In genomic region chr18:58671122-58671940, GRCh38 we compare ENCODE assay signal across 8 cellular contexts. TPM values are rescaled to one million over a fixed set of nuclear protein-coding genes. Genes with fewer than 3 reads are reported as not detected.
DNase-seq lines count a peak whose midpoint lies in the region; ATAC-seq and TF ChIP-seq lines count a peak whose summit lies in the region.

A gene with protein sequence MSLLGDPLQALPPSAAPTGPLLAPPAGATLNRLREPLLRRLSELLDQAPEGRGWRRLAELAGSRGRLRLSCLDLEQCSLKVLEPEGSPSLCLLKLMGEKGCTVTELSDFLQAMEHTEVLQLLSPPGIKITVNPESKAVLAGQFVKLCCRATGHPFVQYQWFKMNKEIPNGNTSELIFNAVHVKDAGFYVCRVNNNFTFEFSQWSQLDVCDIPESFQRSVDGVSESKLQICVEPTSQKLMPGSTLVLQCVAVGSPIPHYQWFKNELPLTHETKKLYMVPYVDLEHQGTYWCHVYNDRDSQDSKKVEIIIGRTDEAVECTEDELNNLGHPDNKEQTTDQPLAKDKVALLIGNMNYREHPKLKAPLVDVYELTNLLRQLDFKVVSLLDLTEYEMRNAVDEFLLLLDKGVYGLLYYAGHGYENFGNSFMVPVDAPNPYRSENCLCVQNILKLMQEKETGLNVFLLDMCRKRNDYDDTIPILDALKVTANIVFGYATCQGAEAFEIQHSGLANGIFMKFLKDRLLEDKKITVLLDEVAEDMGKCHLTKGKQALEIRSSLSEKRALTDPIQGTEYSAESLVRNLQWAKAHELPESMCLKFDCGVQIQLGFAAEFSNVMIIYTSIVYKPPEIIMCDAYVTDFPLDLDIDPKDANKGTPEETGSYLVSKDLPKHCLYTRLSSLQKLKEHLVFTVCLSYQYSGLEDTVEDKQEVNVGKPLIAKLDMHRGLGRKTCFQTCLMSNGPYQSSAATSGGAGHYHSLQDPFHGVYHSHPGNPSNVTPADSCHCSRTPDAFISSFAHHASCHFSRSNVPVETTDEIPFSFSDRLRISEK (plus strand): TSS chr18:58671465. CDS start chr18:58671644, 179 bp downstream.

- H4K20me1 ChIP-seq in KMS-11 (ENCODE audit: insufficient read depth): no peaks in the 10 kb centered on the region

- BruUV-seq in Panc1 (replicated peaks; lab: Mats Ljungman, UMichigan): no TSS peak

- POLR2A ChIA-PET in Panc1 (lab: Charles Lee): no interaction called here

- peaks cover 46% of the 10 kb centered on the region for H3K79me2 ChIP-seq in KMS-11 (ENCODE audit: insufficient read depth, low read depth)

- H3K27me3 Mint-ChIP-seq in activated T-cell treated with anti-CD3 and anti-CD28 coated beads, Interleukin-2, amount 50 U/mL, for 4 hours (ENCODE audit: low read depth): no peaks in the 10 kb centered on the region

- peak within 1 kb of the TSS; percentile 72 for H2AFZ ChIP-seq in KMS-11 (ENCODE audit: low read depth)

- ATAC-seq in GM21723 (IDR thresholded peaks at IDR 0.05; ENCODE audit: unreplicated experiment) (peak; percentile 79), Panc1 (peak; percentile 91), esophagus mucosa (peak; percentile 95)
- peak; percentile 85 for ATAC-seq in activated T-cell treated with anti-CD3 and anti-CD28 coated beads, Interleukin-2, amount 50 U/mL, for 4 hours

- peak within 1 kb of the TSS; percentile 74 for H3K27ac ChIP-seq in KMS-11
- peak within 1 kb of the TSS; percentile 85 for H3K27ac ChIP-seq in Panc1 (ENCODE audit: low read length)

- no peaks in the 10 kb centered on the region for H3K9me3 Mint-ChIP-seq in activated T-cell treated with anti-CD3 and anti-CD28 coated beads, Interleukin-2, amount 50 U/mL, for 4 hours

- TF ChIP-seq CTCF in KMS-11 (conservative IDR thresholded peaks at IDR 0.05; ENCODE audit: low read depth, low read length) (no peak), Panc1 (IDR thresholded peaks at IDR 0.05) (no peak)

- intact Hi-C loops in Panc1 (cut with micrococcal nuclease; ENCODE audit: unreplicated experiment): loop anchor here (5.0 kb wide), 1 partner anchor 144 kb away; no protein-coding TSS in a partner anchor

- H3K36me3 ChIP-seq in KMS-11 (ENCODE audit: insufficient read depth) (no peaks in the 10 kb centered on the region), Panc1 (ENCODE audit: control insufficient read depth, insufficient read depth, low read length) (no peaks in the 10 kb centered on the region; the same call in 1 of the 2 replicates)

- DNase-seq in DMS53 (lab: John Stamatoyannopoulos, UW) (peak; percentile 99), Panc1 (ENCODE audit: low read depth, low spot score) (no peak), myocyte (ENCODE audit: low read depth) (peak; percentile 91)
- peak; percentile 95 for DNase-seq in activated T-cell treated with anti-CD3 and anti-CD28 coated beads, Interleukin-2, amount 50 U/mL, for 4 hours
- DNase-seq in stimulated activated CD8-positive, alpha-beta memory T cell treated with anti-CD3 and anti-CD28 coated beads, Interleukin-7, amount 100 ng/mL, for 48 hours (ENCODE audit: extremely low read depth in 1 of 2, low read depth in 1 of 2): peak; percentile 82 to 94

- H3K27me3 ChIP-seq in KMS-11 (ENCODE audit: insufficient read depth, low read depth): no peaks in the 10 kb centered on the region
- no peaks in the 10 kb centered on the region for H3K27me3 ChIP-seq in Panc1 (ENCODE audit: control insufficient read depth, insufficient read depth, low read length)

- in situ Hi-C loops in Panc1 (cut with HindIII; ENCODE audit: low pct_unique_long_range_greater_than_20kb, low sequenced_read_pairs): no loop called here

- peak within 1 kb of the TSS; percentile 97 for H3K4me2 ChIP-seq in KMS-11

- H3K9ac ChIP-seq in KMS-11: peak within 1 kb of the TSS; percentile 70

- H3K9me3 ChIP-seq in Panc1 (ENCODE audit: control insufficient read depth, insufficient read depth, low read depth, low read length): no peaks in the 10 kb centered on the region

- H3K4me3 Mint-ChIP-seq in activated T-cell treated with anti-CD3 and anti-CD28 coated beads, Interleukin-2, amount 50 U/mL, for 4 hours: peak within 1 kb of the TSS; percentile 95

- H3K4me1 ChIP-seq in KMS-11 (ENCODE audit: low read depth, poor library complexity, severe bottlenecking) (peaks cover 60% of the 10 kb centered on the region), Panc1 (ENCODE audit: control insufficient read depth, insufficient read depth, low read length) (peaks cover 27% of the 10 kb centered on the region)

- peaks cover 21% of the 10 kb centered on the region for H3K36me3 Mint-ChIP-seq in activated T-cell treated with anti-CD3 and anti-CD28 coated beads, Interleukin-2, amount 50 U/mL, for 4 hours (ENCODE audit: insufficient read depth)

- peaks cover 63% of the 10 kb centered on the region for H3K4me1 Mint-ChIP-seq in activated T-cell treated with anti-CD3 and anti-CD28 coated beads, Interleukin-2, amount 50 U/mL, for 4 hours (ENCODE audit: low read depth)

- CTCF ChIA-PET in Panc1 (lab: Charles Lee): interaction anchor here (0.7 to 1.9 kb wide), 2 partner anchors 61 to 93 kb away, joined by 5 read pairs; no protein-coding TSS in a partner anchor

- H3K4me3 ChIP-seq in KMS-11 (IDR thresholded peaks at IDR 0.05; ENCODE audit: insufficient read depth, low read depth, low read length) (no peak within 1 kb of the TSS), Panc1 (ENCODE audit: low read depth in 2 of 2, low read length in 2 of 2) (peak within 1 kb of the TSS; percentile 59 to 80)

RNA-seq across cellular contexts. Expression of the gene that starts here (rescaled TPM):
- 34.0 TPM for total RNA-seq in Panc1 (2021; ENCODE audit: unreplicated experiment)
- 9.8 TPM for polyA plus RNA-seq in Panc1 (2012; ENCODE audit: insufficient read length)
- total RNA-seq in activated T-cell treated with anti-CD3 and anti-CD28 coated beads, Interleukin-2, amount 50 U/mL, for 4 hours: 10 to 100 TPM; 31.1 to 49.3 (median 39.8) TPM
- total RNA-seq in esophagus mucosa: 34.4 TPM
- 20.9 and 22.9 TPM in 2 replicates for total RNA-seq in myocyte
- 5.9 TPM for polyA plus RNA-seq in myocyte (2012)
